7 cellular contexts compared by ENCODE assay signal in the genomic region with DNA sequence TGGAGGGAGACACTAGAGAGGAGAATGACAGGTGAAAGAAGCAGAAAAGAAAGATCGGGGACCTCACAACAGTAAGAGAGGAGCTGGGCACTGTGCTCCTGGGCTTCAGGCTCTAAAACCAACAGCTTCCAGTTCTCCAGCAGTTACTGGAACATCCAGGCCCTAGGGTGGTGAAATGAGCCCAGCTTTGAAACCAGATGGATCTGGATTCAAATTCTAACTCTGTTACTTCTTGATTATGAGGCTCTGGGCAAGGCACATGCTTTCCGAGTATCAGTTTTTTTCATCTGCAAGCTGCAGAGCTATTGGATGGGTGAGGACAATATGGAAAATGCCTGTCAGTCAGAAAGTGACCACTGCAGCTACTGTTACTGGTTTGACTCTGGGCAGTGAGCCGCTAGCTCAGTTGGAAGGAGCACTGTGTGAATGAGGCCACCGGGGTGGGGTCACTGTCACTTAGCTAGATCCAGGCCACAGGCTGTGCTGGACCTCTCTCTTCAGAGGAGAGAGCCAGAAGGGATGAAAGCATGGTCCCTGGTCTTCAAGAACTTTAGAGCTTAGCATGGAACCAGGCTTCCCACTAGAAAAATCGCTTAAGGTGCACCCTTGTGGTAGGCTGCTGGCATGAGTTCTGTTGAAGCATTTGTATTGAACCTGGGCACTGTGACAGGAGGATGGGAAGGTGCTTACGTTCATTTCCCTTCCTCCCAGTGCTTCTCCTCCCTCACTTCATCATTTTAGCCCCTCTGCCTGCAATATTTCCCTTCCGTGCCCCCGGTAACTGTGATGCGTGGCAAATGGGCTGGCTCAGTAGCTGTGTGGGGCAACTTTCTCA. TPM values are rescaled to one million over a fixed set of nuclear protein-coding genes. Genes with fewer than 3 reads are reported as not detected.
DNase-seq lines count a peak whose midpoint lies in the region; ATAC-seq, FAIRE-seq and TF ChIP-seq lines count a peak whose summit lies in the region.

No MANE protein-coding gene starts in this region.

- H3K9me3 Mint-ChIP-seq in endothelial cell (ENCODE audit: unreplicated experiment), result no peaks in the 10 kb centered on the region

- peaks cover 46% of the 10 kb centered on the region for H3K4me1 Mint-ChIP-seq in endothelial cell (ENCODE audit: unreplicated experiment)

- peak overlapping the region; percentile 98 for H3K27ac Mint-ChIP-seq in endothelial cell (ENCODE audit: unreplicated experiment)

- intact Hi-C loops in posterior vena cava (cut with DNase I), result loop anchor here in 1 of 2 donors (10.0 kb wide), 2 partner anchors 87 to 197 kb away; no protein-coding TSS in a partner anchor

- H3K4ac ChIP-seq in trophoblast cell (ENCODE audit: low read depth, low read length), result no peak overlapping the region

- no CpG with 5 or more reads among the region's 9 CpGs for WGBS in trophoblast cell (ENCODE audit: extremely low coverage, insufficient coverage, insufficient read length)

- H3K4me2 ChIP-seq in trophoblast cell (ENCODE audit: low read length), result peak overlapping the region; percentile 59

- H3K27me3 ChIP-seq in trophoblast cell (ENCODE audit: insufficient read depth, low read length), result no peaks in the 10 kb centered on the region

- peak overlapping the region; percentile 95 for H4K91ac ChIP-seq in trophoblast cell (ENCODE audit: low read depth, low read length)

- peak overlapping the region; percentile 94 for H3K27ac ChIP-seq in trophoblast cell (ENCODE audit: low read depth, low read length)

- H3K79me2 ChIP-seq in trophoblast cell (ENCODE audit: control insufficient read depth, insufficient read depth, low read length, poor library complexity), result peaks cover 2% of the 10 kb centered on the region

- H3K18ac ChIP-seq in trophoblast cell (ENCODE audit: low read length), result peak overlapping the region; percentile 49

- TF ChIP-seq POLR2A in GM12891 (IDR thresholded peaks at IDR 0.05; ENCODE audit: low read depth, low read length), result peak; percentile 89

- peak overlapping the region; percentile 67 for H2BK120ac ChIP-seq in trophoblast cell (ENCODE audit: insufficient read depth, low read length, poor library complexity)

- peak overlapping the region; percentile 75 for H2BK5ac ChIP-seq in trophoblast cell (ENCODE audit: low read depth, low read length, poor library complexity)

- ATAC-seq in GM21360 (IDR thresholded peaks at IDR 0.05; ENCODE audit: unreplicated experiment), result no peak

- H4K8ac ChIP-seq in trophoblast cell (ENCODE audit: low read depth, low read length), result peak overlapping the region; percentile 35

- H3K23ac ChIP-seq in trophoblast cell (ENCODE audit: low read length), result no peak overlapping the region

- H3K9me3 ChIP-seq in trophoblast cell (ENCODE audit: insufficient read depth, low read depth, low read length), result no peaks in the 10 kb centered on the region

- H2AFZ ChIP-seq in trophoblast cell (ENCODE audit: insufficient read depth, low read length, poor library complexity), result no peak overlapping the region

- peaks cover 34% of the 10 kb centered on the region for H3K36me3 Mint-ChIP-seq in endothelial cell (ENCODE audit: low read depth, unreplicated experiment)

- H4K12ac ChIP-seq in trophoblast cell (ENCODE audit: low read depth, low read length), result peak overlapping the region; percentile 15

- H2AK5ac ChIP-seq in trophoblast cell (ENCODE audit: low read length), result no peak overlapping the region

- DNase-seq in GM12891 (ENCODE audit: insufficient read length, low spot score) (no peak), NCI-H69 (lab: John Stamatoyannopoulos, UW) (peak; percentile 38), endothelial cell (ENCODE audit: low spot score) (no peak), trophoblast cell (no peak), posterior vena cava (ENCODE audit: low spot score) (no peak), cerebellar nuclear complex (lab: John Stamatoyannopoulos, UW) (no peak)

- no peak overlapping the region for H3K4me3 Mint-ChIP-seq in endothelial cell (ENCODE audit: unreplicated experiment)

- no peak for TF ChIP-seq CTCF in endothelial cell (IDR thresholded peaks at IDR 0.05; ENCODE audit: unreplicated experiment)

- H3K4me3 ChIP-seq in trophoblast cell (ENCODE audit: low read depth, low read length), result no peak overlapping the region

- H3K14ac ChIP-seq in trophoblast cell (ENCODE audit: low read length), result peak overlapping the region; percentile 78

- peaks cover 17% of the 10 kb centered on the region for H3K79me1 ChIP-seq in trophoblast cell (ENCODE audit: low read length)

- peak; percentile 84 for FAIRE-seq in GM12891 (lab: Jason Lieb, UNC)

- H3K36me3 ChIP-seq in trophoblast cell (ENCODE audit: control insufficient read depth in 1 of 2, insufficient read depth in 2 of 2, low read length in 2 of 2), result peaks cover 25 to 31% of the 10 kb centered on the region in 2 experiments

- peaks cover 17% of the 10 kb centered on the region for H3K27me3 Mint-ChIP-seq in endothelial cell (ENCODE audit: unreplicated experiment)

- peak overlapping the region; percentile 29 for H3K9ac ChIP-seq in trophoblast cell (ENCODE audit: low read length)

- H3K4me1 ChIP-seq in trophoblast cell (ENCODE audit: control insufficient read depth in 1 of 2, insufficient read depth in 2 of 2, low read length in 2 of 2), result peaks cover 21 to 28% of the 10 kb centered on the region in 2 experiments

- H2BK12ac ChIP-seq in trophoblast cell (ENCODE audit: low read length), result peak overlapping the region; percentile 55

TF ChIP-seq in GM12891, 5 proteins besides CTCF, POLR2A, EP300 and RAD21:
- TF ChIP-seq SPI1 (IDR thresholded peaks at IDR 0.05; ENCODE audit: low read depth, low read length), result no peak
- TF ChIP-seq PAX5 (IDR thresholded peaks at IDR 0.05; ENCODE audit: insufficient read depth, low read length, severe bottlenecking), result no peak
- TF ChIP-seq TAF1 (IDR thresholded peaks at IDR 0.05; ENCODE audit: low read depth, low read length), result peak; percentile 10; the same call in 1 of the 2 replicates

RNA-seq across cellular contexts. Expression of a gene that starts 12.2 kb away (rescaled TPM):
- polyA plus RNA-seq in GM12891 (2012; ENCODE audit: low read depth, missing spikeins), result 79.1 TPM
- total RNA-seq in endothelial cell (ENCODE audit: unreplicated experiment) (71.6 TPM), posterior vena cava (100 to 1,000 TPM in 1 of 2 donors, 10 to 100 TPM in 1; 55.6 to 103 TPM)
- 40.7 and 41.3 TPM in 2 replicates for polyA plus RNA-seq in trophoblast cell (2013)
